Comparison of ENCODE assay signal across 15 cellular contexts in the genomic region with DNA sequence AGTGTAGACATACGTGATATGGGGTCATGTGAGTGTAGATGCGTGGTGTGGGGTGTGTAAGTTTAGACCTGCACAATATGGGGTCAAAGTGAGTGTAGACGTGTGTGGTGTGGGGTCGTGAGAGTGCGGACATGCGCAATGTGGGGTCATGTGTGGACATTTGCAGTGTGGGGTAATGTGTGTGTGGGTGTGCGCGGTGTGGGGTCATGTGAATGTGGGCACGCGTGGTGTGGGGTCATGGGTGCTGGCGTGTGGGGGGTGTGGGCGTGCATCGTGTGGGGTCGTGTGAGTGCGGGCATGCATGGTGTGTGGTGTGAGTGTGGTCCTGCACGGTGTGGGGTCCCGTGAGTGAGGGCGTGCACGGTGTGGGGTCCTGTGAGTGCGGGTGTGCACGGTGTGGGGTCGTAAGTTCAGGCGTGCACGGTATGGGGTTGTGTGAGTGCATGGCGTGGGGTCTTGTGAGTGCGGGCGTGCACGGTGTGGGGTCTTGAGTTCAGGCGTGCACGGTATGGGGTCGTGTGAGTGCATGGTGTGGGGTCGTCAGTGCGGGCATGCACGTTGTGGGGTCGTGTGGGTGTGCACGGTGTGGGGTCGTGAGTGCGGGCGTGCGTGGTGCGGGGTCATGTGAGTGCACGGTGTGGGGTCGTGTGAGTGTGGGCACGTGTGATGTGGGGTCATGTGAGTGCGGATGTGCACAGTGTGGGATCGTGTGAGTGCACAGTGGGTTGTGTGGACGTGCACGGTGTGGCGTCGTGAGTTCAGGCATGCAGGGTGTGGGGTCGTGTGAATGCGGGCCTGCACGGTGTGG.
"Had no signal": no experiment of that assay in that cellular context is flagged by ENCODE, and none has a peak within 500 bp of the region (broad histone marks: within the 10 kb centered on the region; RNA-seq: fewer than 3 reads in every experiment).

No MANE protein-coding gene starts in this region.

- H3K36me3 Mint-ChIP-seq: natural killer cell had no signal

- H3K27me3 ChIP-seq: colonic mucosa, gastroesophageal sphincter, pancreas, tibial nerve had no signal

- H3K27ac Mint-ChIP-seq: activated CD8-positive, alpha-beta T cell treated with anti-CD3 and anti-CD28 coated beads for 36 hours; natural killer cell had no signal

- H3K4me3 Mint-ChIP-seq: activated CD8-positive, alpha-beta T cell treated with anti-CD3 and anti-CD28 coated beads for 36 hours; natural killer cell; T-cell had no signal

- H3K4me3 ChIP-seq: colonic mucosa, gastroesophageal sphincter, lower lobe of right lung, pancreas, skin epidermis, tibial nerve had no signal

- H3K9me3 Mint-ChIP-seq: activated CD8-positive, alpha-beta T cell treated with anti-CD3 and anti-CD28 coated beads for 36 hours; natural killer cell; T-cell had no signal

- ATAC-seq: activated CD8-positive, alpha-beta T cell treated with anti-CD3 and anti-CD28 coated beads for 36 hours; gastroesophageal sphincter; pancreas; T-cell had no signal

- H3K4me1 ChIP-seq: colonic mucosa, gastroesophageal sphincter, lower lobe of right lung, pancreas had no signal

- DNase-seq: activated CD8-positive, alpha-beta memory T cell treated with anti-CD3 and anti-CD28 coated beads, Interleukin-2, amount 50 U/mL, for 48 hours; activated CD8-positive, alpha-beta T cell treated with anti-CD3 and anti-CD28 coated beads for 36 hours; activated naive CD4-positive, alpha-beta T cell; caudate nucleus; colonic mucosa; effector CD4-positive, alpha-beta T cell; hippocampal formation; lower lobe of right lung; natural killer cell; T-cell; T1000 had no signal

- H3K27me3 Mint-ChIP-seq: activated CD8-positive, alpha-beta T cell treated with anti-CD3 and anti-CD28 coated beads for 36 hours; T-cell had no signal

- H3K27ac ChIP-seq: colonic mucosa, gastroesophageal sphincter, lower lobe of right lung, pancreas, skin epidermis, tibial nerve had no signal

- H3K9me3 ChIP-seq: colonic mucosa, gastroesophageal sphincter, lower lobe of right lung, pancreas, tibial nerve had no signal
